In the genomic region with DNA sequence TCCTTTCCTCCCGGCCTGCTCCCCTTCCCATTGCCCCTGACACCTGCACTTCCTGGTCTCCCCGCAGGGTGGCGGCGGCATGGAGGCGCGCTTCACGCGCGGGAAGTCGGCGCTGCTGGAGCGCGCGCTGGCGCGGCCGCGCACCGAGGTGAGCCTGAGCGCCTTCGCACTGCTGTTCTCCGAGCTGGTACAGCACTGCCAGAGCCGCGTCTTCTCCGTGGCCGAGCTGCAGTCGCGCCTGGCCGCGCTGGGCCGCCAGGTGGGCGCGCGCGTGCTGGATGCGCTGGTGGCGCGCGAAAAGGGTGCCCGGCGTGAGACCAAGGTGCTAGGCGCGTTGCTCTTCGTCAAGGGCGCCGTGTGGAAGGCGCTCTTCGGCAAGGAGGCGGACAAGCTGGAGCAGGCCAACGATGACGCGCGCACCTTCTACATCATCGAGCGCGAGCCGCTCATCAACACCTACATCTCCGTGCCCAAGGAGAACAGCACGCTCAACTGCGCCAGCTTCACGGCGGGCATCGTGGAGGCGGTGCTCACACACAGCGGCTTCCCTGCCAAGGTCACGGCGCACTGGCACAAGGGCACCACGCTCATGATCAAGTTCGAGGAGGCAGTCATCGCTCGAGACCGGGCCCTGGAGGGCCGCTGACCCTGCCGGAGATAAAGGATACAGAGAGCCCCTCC, we compare ENCODE assay signal across 8 cellular contexts. TPM values are rescaled to one million over a fixed set of nuclear protein-coding genes. Genes with fewer than 3 reads are reported as not detected.
DNase-seq lines count a peak whose midpoint lies in the region; ATAC-seq and TF ChIP-seq lines count a peak whose summit lies in the region.

No MANE protein-coding gene starts in this region.

- DNase-seq in GM12865 (ENCODE audit: low read depth) (no peak), SK-N-MC (ENCODE audit: low read depth, low spot score) (no peak), fibroblast of pulmonary artery (ENCODE audit: low read depth) (no peak), NCI-H524 treated with DMSO at 0.1 percent for 48 hours (lab: John Stamatoyannopoulos, UW) (no peak), adrenal gland (no peak), DMS53 (lab: John Stamatoyannopoulos, UW) (no peak)

- H3K4me3 ChIP-seq in GM12865 (ENCODE audit: low read depth, low read length) (peak overlapping the region; percentile 78), SK-N-MC (peak overlapping the region; percentile 98), fibroblast of pulmonary artery (replicated peaks; ENCODE audit: low read depth, low read length) (peak overlapping the region; percentile 94), rectal smooth muscle tissue (ENCODE audit: low read length) (peak overlapping the region; percentile 93), adrenal gland (peak overlapping the region in 1 of 4 donors; percentile 93)

- TF ChIP-seq CTCF in GM12865 (IDR thresholded peaks at IDR 0.05; ENCODE audit: insufficient read depth, low read depth, low read length, missing control alignments) = no peak
- no peak for TF ChIP-seq CTCF in fibroblast of pulmonary artery (IDR thresholded peaks at IDR 0.05; ENCODE audit: low read length, missing control alignments)
- no peak for TF ChIP-seq CTCF in adrenal gland (IDR thresholded peaks at IDR 0.05)

- H3K9me3 ChIP-seq in SK-N-MC (ENCODE audit: low read depth, low read length) (no peaks in the 10 kb centered on the region), adrenal gland (replicated peaks in 1 of 3) (no peaks in the 10 kb centered on the region)

- H3K27me3 ChIP-seq in rectal smooth muscle tissue (ENCODE audit: control insufficient read depth, insufficient read depth, low read length) (no peaks in the 10 kb centered on the region), adrenal gland (no peaks in the 10 kb centered on the region)

- TF ChIP-seq POLR2A in adrenal gland (IDR thresholded peaks at IDR 0.05) = no peak

- peaks cover 5% of the 10 kb centered on the region; the same call in 1 of the 2 replicates for H3K36me3 ChIP-seq in SK-N-MC (ENCODE audit: insufficient read depth, low read length)
- peaks cover 8% of the 10 kb centered on the region for H3K36me3 ChIP-seq in rectal smooth muscle tissue (ENCODE audit: control insufficient read depth, insufficient read depth, low read length)
- H3K36me3 ChIP-seq in adrenal gland (replicated peaks in 1 of 2) = peaks cover 0 to 21% of the 10 kb centered on the region in 2 donors

- WGBS in adrenal gland, 4 donors = 77 to 89% (median 82%) methylated on average over 31 to 74 of the region's 74 CpGs

- H3K27ac ChIP-seq in SK-N-MC = no peak overlapping the region
- no peak overlapping the region for H3K27ac ChIP-seq in rectal smooth muscle tissue (ENCODE audit: low read depth, low read length)
- H3K27ac ChIP-seq in adrenal gland = peak overlapping the region in 1 of 5 donors; percentile 90

- intact Hi-C loops in adrenal gland (cut with DNase I) = loop anchor here (10.0 kb wide), 2 partner anchors 112 to 328 kb away; no protein-coding TSS in a partner anchor

- H3K9ac ChIP-seq in SK-N-MC (ENCODE audit: insufficient read length) (no peak overlapping the region), rectal smooth muscle tissue (ENCODE audit: low read length) (no peak overlapping the region)

- H3K4me1 ChIP-seq in rectal smooth muscle tissue (ENCODE audit: control insufficient read depth, insufficient read depth, low read length) (peaks cover 2% of the 10 kb centered on the region), adrenal gland (replicated peaks in 1 of 2) (peaks cover 3 to 13% of the 10 kb centered on the region in 2 donors)

- ATAC-seq in HG02623 (IDR thresholded peaks at IDR 0.05; ENCODE audit: unreplicated experiment) = no peak

RNA-seq across cellular contexts. Expression of a gene that starts 1.7 kb away (rescaled TPM):
- total RNA-seq in adrenal gland = 100 to 1,000 TPM in 7 of 8 donors, 10 to 100 TPM in 1; 85.3 to 227 (median 135) TPM
- 100 to 1,000 TPM in 2 of 3 donors, 1 to 10 TPM in 1; 5.6 to 502 (median 471) TPM for polyA plus RNA-seq in adrenal gland

RNA-seq across cellular contexts. Expression of a gene that starts 5.4 kb away (rescaled TPM):
- 1 to 10 TPM in 1 of 8 donors, under 1 TPM in 6, not detected in 1; 0.26 to 1.9 (median 0.56) TPM for total RNA-seq in adrenal gland
- 1 to 10 TPM in 1 of 3 donors, under 1 TPM in 2; 0.47 to 1.4 (median 0.48) TPM for polyA plus RNA-seq in adrenal gland

RNA-seq across cellular contexts. Expression of a gene that starts 13.5 kb away (rescaled TPM):
- 1 to 10 TPM in 1 of 8 donors, under 1 TPM in 3, not detected in 4; 0.54 to 3.9 (median 0.76) TPM for total RNA-seq in adrenal gland
- polyA plus RNA-seq in adrenal gland = 10 to 100 TPM in 2 of 3 donors, not detected in 1; 15.2 to 42.9 TPM

RNA-seq across cellular contexts. Expression of a gene that starts 19.6 kb away (rescaled TPM):
- under 1 TPM in 4 of 8 donors, not detected in 4; 0.39 to 0.61 (median 0.46) TPM for total RNA-seq in adrenal gland
- 1 to 10 TPM in 1 of 3 donors, under 1 TPM in 1, not detected in 1; 0.54 to 2.6 TPM for polyA plus RNA-seq in adrenal gland

RNA-seq across cellular contexts. Expression of a gene that starts 45.4 kb away (rescaled TPM):
- 10 to 100 TPM; 21.3 to 90.8 (median 40.3) TPM for total RNA-seq in adrenal gland
- polyA plus RNA-seq in adrenal gland = 100 to 1,000 TPM in 1 of 3 donors, 10 to 100 TPM in 2; 15.5 to 121 (median 53.7) TPM
